ENCODE assay signal across 14 cellular contexts in genomic region chr9:35884908-35885307, GRCh38. TPM values are rescaled to one million over a fixed set of nuclear protein-coding genes. Genes with fewer than 3 reads are reported as not detected.
"Had no signal": no experiment of that assay in that cellular context is flagged by ENCODE, and none has a peak within 500 bp of the region (broad histone marks: within the 10 kb centered on the region; RNA-seq: fewer than 3 reads in every experiment).

No MANE protein-coding gene starts in this region.

RNA-seq across cellular contexts. Expression of gene OR13J1, which starts 14.7 kb away (rescaled TPM):
- total RNA-seq: activated B cell treated with CpG ODN at 0.5 μM for 24 hours; activated CD4-positive, alpha-beta memory T cell treated with anti-CD3 and anti-CD28 coated beads for 36 hours; activated CD4-positive, alpha-beta memory T cell treated with anti-CD3 and anti-CD28 coated beads, Interleukin-2, amount 10 ng/mL, durations not matched to agents 7 days and 5 days; activated CD4-positive, alpha-beta T cell treated with anti-CD3 and anti-CD28 coated beads for 36 hours; activated CD4-positive, alpha-beta T cell treated with anti-CD3 and anti-CD28 coated beads, Interleukin-2, amount 10 ng/mL, durations not matched to agents 24 days and 14 days; activated CD4-positive, alpha-beta T cell treated with anti-CD3 and anti-CD28 coated beads, Interleukin-2, amount 10 ng/mL, durations not matched to agents 7 days and 5 days; activated CD8-positive, alpha-beta memory T cell treated with anti-CD3 and anti-CD28 coated beads for 36 hours; activated CD8-positive, alpha-beta memory T cell treated with anti-CD3 and anti-CD28 coated beads, Interleukin-2, amount 10 ng/mL, durations not matched to agents 7 days and 5 days; activated CD8-positive, alpha-beta T cell treated with anti-CD3 and anti-CD28 coated beads for 36 hours; activated CD8-positive, alpha-beta T cell treated with anti-CD3 and anti-CD28 coated beads, Interleukin-2, amount 10 ng/mL, durations not matched to agents 7 days and 5 days; T-helper 1 cell treated with Interleukin-12 subunit alpha and Interleukin-12 subunit beta and Interleukin-4 antibody, amounts not matched to agents 30 ng/mL and 1 ng/mL, for 36 hours; T-helper 17 cell; T-helper 2 cell treated with Interferon-gamma antibody and Interleukin-4, amounts not matched to agents 100 ng/mL and 5 ng/mL, for 36 hours; WTC11 had no signal

RNA-seq across cellular contexts. Expression of gene HRCT1, which starts 21.1 kb away (rescaled TPM):
- total RNA-seq: activated B cell treated with CpG ODN at 0.5 μM for 24 hours; activated CD4-positive, alpha-beta memory T cell treated with anti-CD3 and anti-CD28 coated beads for 36 hours; activated CD4-positive, alpha-beta memory T cell treated with anti-CD3 and anti-CD28 coated beads, Interleukin-2, amount 10 ng/mL, durations not matched to agents 7 days and 5 days; activated CD4-positive, alpha-beta T cell treated with anti-CD3 and anti-CD28 coated beads for 36 hours; activated CD4-positive, alpha-beta T cell treated with anti-CD3 and anti-CD28 coated beads, Interleukin-2, amount 10 ng/mL, durations not matched to agents 24 days and 14 days; activated CD4-positive, alpha-beta T cell treated with anti-CD3 and anti-CD28 coated beads, Interleukin-2, amount 10 ng/mL, durations not matched to agents 7 days and 5 days; activated CD8-positive, alpha-beta memory T cell treated with anti-CD3 and anti-CD28 coated beads for 36 hours; activated CD8-positive, alpha-beta memory T cell treated with anti-CD3 and anti-CD28 coated beads, Interleukin-2, amount 10 ng/mL, durations not matched to agents 7 days and 5 days; activated CD8-positive, alpha-beta T cell treated with anti-CD3 and anti-CD28 coated beads for 36 hours; activated CD8-positive, alpha-beta T cell treated with anti-CD3 and anti-CD28 coated beads, Interleukin-2, amount 10 ng/mL, durations not matched to agents 7 days and 5 days; T-helper 1 cell treated with Interleukin-12 subunit alpha and Interleukin-12 subunit beta and Interleukin-4 antibody, amounts not matched to agents 30 ng/mL and 1 ng/mL, for 36 hours; T-helper 17 cell; T-helper 2 cell treated with Interferon-gamma antibody and Interleukin-4, amounts not matched to agents 100 ng/mL and 5 ng/mL, for 36 hours; WTC11 had no signal

RNA-seq across cellular contexts. Expression of gene SPAAR, which starts 24.4 kb away (rescaled TPM):
- total RNA-seq: activated B cell treated with CpG ODN at 0.5 μM for 24 hours; activated CD4-positive, alpha-beta memory T cell treated with anti-CD3 and anti-CD28 coated beads for 36 hours; activated CD4-positive, alpha-beta memory T cell treated with anti-CD3 and anti-CD28 coated beads, Interleukin-2, amount 10 ng/mL, durations not matched to agents 7 days and 5 days; activated CD4-positive, alpha-beta T cell treated with anti-CD3 and anti-CD28 coated beads for 36 hours; activated CD4-positive, alpha-beta T cell treated with anti-CD3 and anti-CD28 coated beads, Interleukin-2, amount 10 ng/mL, durations not matched to agents 24 days and 14 days; activated CD4-positive, alpha-beta T cell treated with anti-CD3 and anti-CD28 coated beads, Interleukin-2, amount 10 ng/mL, durations not matched to agents 7 days and 5 days; activated CD8-positive, alpha-beta memory T cell treated with anti-CD3 and anti-CD28 coated beads for 36 hours; activated CD8-positive, alpha-beta memory T cell treated with anti-CD3 and anti-CD28 coated beads, Interleukin-2, amount 10 ng/mL, durations not matched to agents 7 days and 5 days; activated CD8-positive, alpha-beta T cell treated with anti-CD3 and anti-CD28 coated beads for 36 hours; activated CD8-positive, alpha-beta T cell treated with anti-CD3 and anti-CD28 coated beads, Interleukin-2, amount 10 ng/mL, durations not matched to agents 7 days and 5 days; T-helper 1 cell treated with Interleukin-12 subunit alpha and Interleukin-12 subunit beta and Interleukin-4 antibody, amounts not matched to agents 30 ng/mL and 1 ng/mL, for 36 hours; T-helper 17 cell; T-helper 2 cell treated with Interferon-gamma antibody and Interleukin-4, amounts not matched to agents 100 ng/mL and 5 ng/mL, for 36 hours had no signal

RNA-seq across cellular contexts. Expression of gene FAM221B, which starts 56.4 kb away (rescaled TPM):
- total RNA-seq: activated B cell treated with CpG ODN at 0.5 μM for 24 hours; activated CD4-positive, alpha-beta memory T cell treated with anti-CD3 and anti-CD28 coated beads for 36 hours; activated CD4-positive, alpha-beta memory T cell treated with anti-CD3 and anti-CD28 coated beads, Interleukin-2, amount 10 ng/mL, durations not matched to agents 7 days and 5 days; activated CD4-positive, alpha-beta T cell treated with anti-CD3 and anti-CD28 coated beads for 36 hours; activated CD4-positive, alpha-beta T cell treated with anti-CD3 and anti-CD28 coated beads, Interleukin-2, amount 10 ng/mL, durations not matched to agents 24 days and 14 days; activated CD4-positive, alpha-beta T cell treated with anti-CD3 and anti-CD28 coated beads, Interleukin-2, amount 10 ng/mL, durations not matched to agents 7 days and 5 days; activated CD8-positive, alpha-beta memory T cell treated with anti-CD3 and anti-CD28 coated beads for 36 hours; activated CD8-positive, alpha-beta memory T cell treated with anti-CD3 and anti-CD28 coated beads, Interleukin-2, amount 10 ng/mL, durations not matched to agents 7 days and 5 days; activated CD8-positive, alpha-beta T cell treated with anti-CD3 and anti-CD28 coated beads for 36 hours; activated CD8-positive, alpha-beta T cell treated with anti-CD3 and anti-CD28 coated beads, Interleukin-2, amount 10 ng/mL, durations not matched to agents 7 days and 5 days; T-helper 1 cell treated with Interleukin-12 subunit alpha and Interleukin-12 subunit beta and Interleukin-4 antibody, amounts not matched to agents 30 ng/mL and 1 ng/mL, for 36 hours; T-helper 17 cell; T-helper 2 cell treated with Interferon-gamma antibody and Interleukin-4, amounts not matched to agents 100 ng/mL and 5 ng/mL, for 36 hours had no signal
